In genomic region chr10:112302335-112302734, GRCh38 we compare ENCODE assay signal across 1 cellular context.
TF ChIP-seq lines count a peak whose summit lies in the region.

No MANE protein-coding gene starts in this region.

TF ChIP-seq in HepG2, 621 proteins besides CTCF, POLR2A, EP300 and RAD21 (continued from another document and continues in another):
- TF ChIP-seq, protein P1, sequence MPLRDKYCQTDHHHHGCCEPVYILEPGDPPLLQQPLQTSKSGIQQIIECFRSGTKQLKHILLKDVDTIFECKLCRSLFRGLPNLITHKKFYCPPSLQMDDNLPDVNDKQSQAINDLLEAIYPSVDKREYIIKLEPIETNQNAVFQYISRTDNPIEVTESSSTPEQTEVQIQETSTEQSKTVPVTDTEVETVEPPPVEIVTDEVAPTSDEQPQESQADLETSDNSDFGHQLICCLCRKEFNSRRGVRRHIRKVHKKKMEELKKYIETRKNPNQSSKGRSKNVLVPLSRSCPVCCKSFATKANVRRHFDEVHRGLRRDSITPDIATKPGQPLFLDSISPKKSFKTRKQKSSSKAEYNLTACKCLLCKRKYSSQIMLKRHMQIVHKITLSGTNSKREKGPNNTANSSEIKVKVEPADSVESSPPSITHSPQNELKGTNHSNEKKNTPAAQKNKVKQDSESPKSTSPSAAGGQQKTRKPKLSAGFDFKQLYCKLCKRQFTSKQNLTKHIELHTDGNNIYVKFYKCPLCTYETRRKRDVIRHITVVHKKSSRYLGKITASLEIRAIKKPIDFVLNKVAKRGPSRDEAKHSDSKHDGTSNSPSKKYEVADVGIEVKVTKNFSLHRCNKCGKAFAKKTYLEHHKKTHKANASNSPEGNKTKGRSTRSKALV (CRISPR knock-in tag; IDR thresholded peaks at IDR 0.05), result no peak
- TF ChIP-seq SOX6 (IDR thresholded peaks at IDR 0.05), result no peak
- TF ChIP-seq SOX6 (CRISPR knock-in tag; IDR thresholded peaks at IDR 0.05), result peak; percentile 80
- no peak for TF ChIP-seq IKZF4 (CRISPR knock-in tag; IDR thresholded peaks at IDR 0.05; ENCODE audit: borderline replicate concordance, low read depth, not compliant biosample characterization)
- TF ChIP-seq ZMYM2 (CRISPR knock-in tag; IDR thresholded peaks at IDR 0.05), result no peak
- TF ChIP-seq ZNF709 (CRISPR knock-in tag; IDR thresholded peaks at IDR 0.05), result no peak
- TF ChIP-seq XBP1 (CRISPR knock-in tag; IDR thresholded peaks at IDR 0.05), result no peak
- TF ChIP-seq ARNTL (CRISPR knock-in tag; IDR thresholded peaks at IDR 0.05), result no peak
- no peak for TF ChIP-seq MYNN (CRISPR knock-in tag; IDR thresholded peaks at IDR 0.05; ENCODE audit: low read depth)
- peak; percentile 55; the same call in 1 of the 2 replicates for TF ChIP-seq HDAC2 (CRISPR knock-in tag; IDR thresholded peaks at IDR 0.05)
- TF ChIP-seq ZNF841 (CRISPR knock-in tag; IDR thresholded peaks at IDR 0.05; ENCODE audit: borderline replicate concordance), result no peak
- TF ChIP-seq, protein P2, sequence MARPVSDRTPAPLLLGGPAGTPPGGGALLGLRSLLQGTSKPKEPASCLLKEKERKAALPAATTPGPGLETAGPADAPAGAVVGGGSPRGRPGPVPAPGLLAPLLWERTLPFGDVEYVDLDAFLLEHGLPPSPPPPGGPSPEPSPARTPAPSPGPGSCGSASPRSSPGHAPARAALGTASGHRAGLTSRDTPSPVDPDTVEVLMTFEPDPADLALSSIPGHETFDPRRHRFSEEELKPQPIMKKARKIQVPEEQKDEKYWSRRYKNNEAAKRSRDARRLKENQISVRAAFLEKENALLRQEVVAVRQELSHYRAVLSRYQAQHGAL (CRISPR knock-in tag; IDR thresholded peaks at IDR 0.05; ENCODE audit: not compliant biosample characterization), result no peak
- no peak for TF ChIP-seq ZNF224 (CRISPR knock-in tag; IDR thresholded peaks at IDR 0.05)
- no peak for TF ChIP-seq ETV6 (CRISPR knock-in tag; conservative IDR thresholded peaks at IDR 0.05)
- TF ChIP-seq ZNF33B (CRISPR knock-in tag; IDR thresholded peaks at IDR 0.05), result no peak
- no peak for TF ChIP-seq ZFP90 (CRISPR knock-in tag; IDR thresholded peaks at IDR 0.05; ENCODE audit: borderline replicate concordance)
- TF ChIP-seq ZNF503 (CRISPR knock-in tag; IDR thresholded peaks at IDR 0.05), result peak; percentile 38; the same call in 1 of the 2 replicates
- TF ChIP-seq RFX1 (IDR thresholded peaks at IDR 0.05), result no peak
- TF ChIP-seq CREM (IDR thresholded peaks at IDR 0.05), result peak; percentile 66
- TF ChIP-seq CREM (CRISPR knock-in tag; IDR thresholded peaks at IDR 0.05), result no peak
- no peak for TF ChIP-seq ZBTB49 (CRISPR knock-in tag; IDR thresholded peaks at IDR 0.05; ENCODE audit: borderline replicate concordance)
- TF ChIP-seq RBM22 (optimal IDR thresholded peaks at IDR 0.05; ENCODE audit: low read length), result no peak
- no peak for TF ChIP-seq HOXA7 (CRISPR knock-in tag; IDR thresholded peaks at IDR 0.05)
- TF ChIP-seq NR2F6 (IDR thresholded peaks at IDR 0.05), result peak; percentile 81
- TF ChIP-seq NR2F6 (CRISPR knock-in tag; IDR thresholded peaks at IDR 0.05), result peak; percentile 80
- TF ChIP-seq ZNF747 (CRISPR knock-in tag; IDR thresholded peaks at IDR 0.05; ENCODE audit: borderline replicate concordance), result no peak
- TF ChIP-seq ZNF564 (CRISPR knock-in tag; IDR thresholded peaks at IDR 0.05), result no peak
- TF ChIP-seq ZNF350 (CRISPR knock-in tag; IDR thresholded peaks at IDR 0.05; ENCODE audit: borderline replicate concordance, low read depth), result no peak
- TF ChIP-seq TSC22D2 (CRISPR knock-in tag; IDR thresholded peaks at IDR 0.05; ENCODE audit: borderline replicate concordance), result no peak
- TF ChIP-seq, protein P3, sequence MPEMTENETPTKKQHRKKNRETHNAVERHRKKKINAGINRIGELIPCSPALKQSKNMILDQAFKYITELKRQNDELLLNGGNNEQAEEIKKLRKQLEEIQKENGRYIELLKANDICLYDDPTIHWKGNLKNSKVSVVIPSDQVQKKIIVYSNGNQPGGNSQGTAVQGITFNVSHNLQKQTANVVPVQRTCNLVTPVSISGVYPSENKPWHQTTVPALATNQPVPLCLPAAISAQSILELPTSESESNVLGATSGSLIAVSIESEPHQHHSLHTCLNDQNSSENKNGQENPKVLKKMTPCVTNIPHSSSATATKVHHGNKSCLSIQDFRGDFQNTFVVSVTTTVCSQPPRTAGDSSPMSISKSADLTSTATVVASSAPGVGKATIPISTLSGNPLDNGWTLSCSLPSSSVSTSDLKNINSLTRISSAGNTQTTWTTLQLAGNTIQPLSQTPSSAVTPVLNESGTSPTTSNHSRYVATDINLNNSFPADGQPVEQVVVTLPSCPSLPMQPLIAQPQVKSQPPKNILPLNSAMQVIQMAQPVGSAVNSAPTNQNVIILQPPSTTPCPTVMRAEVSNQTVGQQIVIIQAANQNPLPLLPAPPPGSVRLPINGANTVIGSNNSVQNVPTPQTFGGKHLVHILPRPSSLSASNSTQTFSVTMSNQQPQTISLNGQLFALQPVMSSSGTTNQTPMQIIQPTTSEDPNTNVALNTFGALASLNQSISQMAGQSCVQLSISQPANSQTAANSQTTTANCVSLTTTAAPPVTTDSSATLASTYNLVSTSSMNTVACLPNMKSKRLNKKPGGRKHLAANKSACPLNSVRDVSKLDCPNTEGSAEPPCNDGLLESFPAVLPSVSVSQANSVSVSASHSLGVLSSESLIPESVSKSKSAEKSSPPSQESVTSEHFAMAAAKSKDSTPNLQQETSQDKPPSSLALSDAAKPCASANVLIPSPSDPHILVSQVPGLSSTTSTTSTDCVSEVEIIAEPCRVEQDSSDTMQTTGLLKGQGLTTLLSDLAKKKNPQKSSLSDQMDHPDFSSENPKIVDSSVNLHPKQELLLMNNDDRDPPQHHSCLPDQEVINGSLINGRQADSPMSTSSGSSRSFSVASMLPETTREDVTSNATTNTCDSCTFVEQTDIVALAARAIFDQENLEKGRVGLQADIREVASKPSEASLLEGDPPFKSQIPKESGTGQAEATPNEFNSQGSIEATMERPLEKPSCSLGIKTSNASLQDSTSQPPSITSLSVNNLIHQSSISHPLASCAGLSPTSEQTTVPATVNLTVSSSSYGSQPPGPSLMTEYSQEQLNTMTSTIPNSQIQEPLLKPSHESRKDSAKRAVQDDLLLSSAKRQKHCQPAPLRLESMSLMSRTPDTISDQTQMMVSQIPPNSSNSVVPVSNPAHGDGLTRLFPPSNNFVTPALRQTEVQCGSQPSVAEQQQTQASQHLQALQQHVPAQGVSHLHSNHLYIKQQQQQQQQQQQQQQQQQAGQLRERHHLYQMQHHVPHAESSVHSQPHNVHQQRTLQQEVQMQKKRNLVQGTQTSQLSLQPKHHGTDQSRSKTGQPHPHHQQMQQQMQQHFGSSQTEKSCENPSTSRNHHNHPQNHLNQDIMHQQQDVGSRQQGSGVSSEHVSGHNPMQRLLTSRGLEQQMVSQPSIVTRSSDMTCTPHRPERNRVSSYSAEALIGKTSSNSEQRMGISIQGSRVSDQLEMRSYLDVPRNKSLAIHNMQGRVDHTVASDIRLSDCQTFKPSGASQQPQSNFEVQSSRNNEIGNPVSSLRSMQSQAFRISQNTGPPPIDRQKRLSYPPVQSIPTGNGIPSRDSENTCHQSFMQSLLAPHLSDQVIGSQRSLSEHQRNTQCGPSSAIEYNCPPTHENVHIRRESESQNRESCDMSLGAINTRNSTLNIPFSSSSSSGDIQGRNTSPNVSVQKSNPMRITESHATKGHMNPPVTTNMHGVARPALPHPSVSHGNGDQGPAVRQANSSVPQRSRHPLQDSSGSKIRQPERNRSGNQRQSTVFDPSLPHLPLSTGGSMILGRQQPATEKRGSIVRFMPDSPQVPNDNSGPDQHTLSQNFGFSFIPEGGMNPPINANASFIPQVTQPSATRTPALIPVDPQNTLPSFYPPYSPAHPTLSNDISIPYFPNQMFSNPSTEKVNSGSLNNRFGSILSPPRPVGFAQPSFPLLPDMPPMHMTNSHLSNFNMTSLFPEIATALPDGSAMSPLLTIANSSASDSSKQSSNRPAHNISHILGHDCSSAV (CRISPR knock-in tag; IDR thresholded peaks at IDR 0.05; ENCODE audit: borderline replicate concordance), result no peak
- TF ChIP-seq PRPF4 (IDR thresholded peaks at IDR 0.05; ENCODE audit: low read depth, low read length, poor library complexity, severe bottlenecking), result no peak
- TF ChIP-seq SIN3B (IDR thresholded peaks at IDR 0.05; ENCODE audit: low read length), result no peak
- TF ChIP-seq ZFP41 (CRISPR knock-in tag; IDR thresholded peaks at IDR 0.05; ENCODE audit: borderline replicate concordance), result no peak
- TF ChIP-seq, protein P4, sequence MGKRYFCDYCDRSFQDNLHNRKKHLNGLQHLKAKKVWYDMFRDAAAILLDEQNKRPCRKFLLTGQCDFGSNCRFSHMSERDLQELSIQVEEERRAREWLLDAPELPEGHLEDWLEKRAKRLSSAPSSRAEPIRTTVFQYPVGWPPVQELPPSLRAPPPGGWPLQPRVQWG (CRISPR knock-in tag; IDR thresholded peaks at IDR 0.05; ENCODE audit: borderline replicate concordance, low read depth), result no peak
- TF ChIP-seq ZNF121 (CRISPR knock-in tag; IDR thresholded peaks at IDR 0.05), result no peak
- TF ChIP-seq YY1 (IDR thresholded peaks at IDR 0.05; ENCODE audit: insufficient read depth, insufficient replicate concordance, low read depth, low read length), result no peak
- TF ChIP-seq ZNF547 (CRISPR knock-in tag; IDR thresholded peaks at IDR 0.05), result no peak
- TF ChIP-seq, protein P5, sequence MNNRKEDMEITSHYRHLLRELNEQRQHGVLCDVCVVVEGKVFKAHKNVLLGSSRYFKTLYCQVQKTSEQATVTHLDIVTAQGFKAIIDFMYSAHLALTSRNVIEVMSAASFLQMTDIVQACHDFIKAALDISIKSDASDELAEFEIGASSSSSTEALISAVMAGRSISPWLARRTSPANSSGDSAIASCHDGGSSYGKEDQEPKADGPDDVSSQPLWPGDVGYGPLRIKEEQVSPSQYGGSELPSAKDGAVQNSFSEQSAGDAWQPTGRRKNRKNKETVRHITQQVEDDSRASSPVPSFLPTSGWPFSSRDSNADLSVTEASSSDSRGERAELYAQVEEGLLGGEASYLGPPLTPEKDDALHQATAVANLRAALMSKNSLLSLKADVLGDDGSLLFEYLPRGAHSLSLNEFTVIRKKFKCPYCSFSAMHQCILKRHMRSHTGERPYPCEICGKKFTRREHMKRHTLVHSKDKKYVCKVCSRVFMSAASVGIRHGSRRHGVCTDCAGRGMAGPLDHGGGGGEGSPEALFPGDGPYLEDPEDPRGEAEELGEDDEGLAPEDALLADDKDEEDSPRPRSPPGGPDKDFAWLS (CRISPR knock-in tag; IDR thresholded peaks at IDR 0.05; ENCODE audit: borderline replicate concordance), result 0 out of 2 replicates have a peak, but pooled peaks have one; percentile 16
- TF ChIP-seq ZKSCAN1 (IDR thresholded peaks at IDR 0.05; ENCODE audit: low read length), result no peak
- TF ChIP-seq, protein P6, sequence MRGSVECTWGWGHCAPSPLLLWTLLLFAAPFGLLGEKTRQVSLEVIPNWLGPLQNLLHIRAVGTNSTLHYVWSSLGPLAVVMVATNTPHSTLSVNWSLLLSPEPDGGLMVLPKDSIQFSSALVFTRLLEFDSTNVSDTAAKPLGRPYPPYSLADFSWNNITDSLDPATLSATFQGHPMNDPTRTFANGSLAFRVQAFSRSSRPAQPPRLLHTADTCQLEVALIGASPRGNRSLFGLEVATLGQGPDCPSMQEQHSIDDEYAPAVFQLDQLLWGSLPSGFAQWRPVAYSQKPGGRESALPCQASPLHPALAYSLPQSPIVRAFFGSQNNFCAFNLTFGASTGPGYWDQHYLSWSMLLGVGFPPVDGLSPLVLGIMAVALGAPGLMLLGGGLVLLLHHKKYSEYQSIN (CRISPR knock-in tag; IDR thresholded peaks at IDR 0.05; ENCODE audit: borderline replicate concordance), result no peak
- no peak for TF ChIP-seq ZNF556 (CRISPR knock-in tag; IDR thresholded peaks at IDR 0.05; ENCODE audit: borderline replicate concordance)
- peak; percentile 73; the same call in 1 of the 2 replicates for TF ChIP-seq NFIC (IDR thresholded peaks at IDR 0.05; ENCODE audit: low read length)
- no peak for TF ChIP-seq HNRNPL (IDR thresholded peaks at IDR 0.05; ENCODE audit: low read depth, low read length)
- TF ChIP-seq ZNF878 (CRISPR knock-in tag; IDR thresholded peaks at IDR 0.05), result no peak
- TF ChIP-seq ZSCAN30 (CRISPR knock-in tag; IDR thresholded peaks at IDR 0.05), result no peak
